8 cellular contexts compared by ENCODE assay signal in genomic region chr1:87327362-87328120, GRCh38. TPM values are rescaled to one million over a fixed set of nuclear protein-coding genes. Genes with fewer than 3 reads are reported as not detected.
DNase-seq lines count a peak whose midpoint lies in the region; ATAC-seq and TF ChIP-seq lines count a peak whose summit lies in the region.

No MANE protein-coding gene starts in this region.

- peaks cover 31 to 41% (median 33%) of the 10 kb centered on the region in 3 donors for H3K4me1 Mint-ChIP-seq in naive B cell

- peak overlapping the region; percentile 65 for H3K4me3 ChIP-seq in AG10803 (ENCODE audit: low read length)
- peak overlapping the region; percentile 83 for H3K4me3 ChIP-seq in Karpas-422 (ENCODE audit: low read length)

- H3K9me3 Mint-ChIP-seq in naive B cell = no peaks in the 10 kb centered on the region

- no peaks in the 10 kb centered on the region for H3K36me3 ChIP-seq in Karpas-422 (ENCODE audit: insufficient read depth, low read length)

- peak overlapping the region; percentile 83 for H3K4me2 ChIP-seq in Karpas-422 (ENCODE audit: low read depth, low read length, poor library complexity, severe bottlenecking)

- no peaks in the 10 kb centered on the region for H3K9me3 ChIP-seq in Karpas-422 (ENCODE audit: low read length)

- H3K36me3 Mint-ChIP-seq in naive B cell = no peaks in the 10 kb centered on the region

- H3K79me2 ChIP-seq in Karpas-422 (ENCODE audit: low read length) = no peaks in the 10 kb centered on the region

- DNase-seq in AG10803 (ENCODE audit: low read depth) (no peak), Karpas-422 (no peak), naive B cell (no peak), NK-92 (lab: John Stamatoyannopoulos, UW; ENCODE audit: unreplicated experiment) (no peak)

- H3K27me3 ChIP-seq in Karpas-422 (ENCODE audit: low read length) = no peaks in the 10 kb centered on the region

- peaks cover 11% of the 10 kb centered on the region; the same call in 1 of the 2 replicates for H4K20me1 ChIP-seq in Karpas-422 (ENCODE audit: insufficient read depth, low read depth, low read length)

- no peaks in the 10 kb centered on the region for H3K27me3 Mint-ChIP-seq in naive B cell

- peaks cover 39% of the 10 kb centered on the region for H3K4me1 ChIP-seq in Karpas-422 (ENCODE audit: low read length)

- H2AFZ ChIP-seq in Karpas-422 (ENCODE audit: low read length) = peak overlapping the region; percentile 96

- H3K9me2 ChIP-seq in Karpas-422 (replicated peaks; ENCODE audit: insufficient read depth, low read length) = no peaks in the 10 kb centered on the region

- TF ChIP-seq CTCF in AG10803 (conservative IDR thresholded peaks at IDR 0.05; ENCODE audit: low read length) = no peak

- peak overlapping the region; percentile 84 for H3K9ac ChIP-seq in Karpas-422 (ENCODE audit: low read length)

- peak overlapping the region in 5 of 6 donors; percentile 44 to 99 (median 97) for H3K27ac Mint-ChIP-seq in naive B cell

- H3K27ac ChIP-seq in Karpas-422 (ENCODE audit: low read length) = no peak overlapping the region
- peak overlapping the region; percentile 94 for H3K27ac ChIP-seq in cingulate gyrus (ENCODE audit: low read depth, low read length)

- peak overlapping the region; percentile 82 to 99 (median 96) for H3K4me3 Mint-ChIP-seq in naive B cell

- ATAC-seq in naive B cell (ENCODE audit: low read depth in 2 of 2) (no peak), GM21529 (IDR thresholded peaks at IDR 0.05; ENCODE audit: unreplicated experiment) (no peak), HG02885 (IDR thresholded peaks at IDR 0.05; ENCODE audit: poor library complexity, unreplicated experiment) (no peak), GM19035 (IDR thresholded peaks at IDR 0.05; ENCODE audit: unreplicated experiment) (no peak)

RNA-seq across cellular contexts. Expression of gene LMO4, which starts 1.1 kb away (rescaled TPM):
- total RNA-seq in Karpas-422 (2014; rRNA removed; shearing (Covaris generic); ENCODE audit: low replicate concordance) = 26.4 and 45.8 TPM in 2 replicates
- 10 to 100 TPM; 11.7 to 17.5 (median 14.4) TPM for polyA plus RNA-seq in naive B cell (ENCODE audit: low read depth in 6 of 6)
